In genomic region chr1:36099681-36100341, GRCh38 we compare ENCODE assay signal across 8 cellular contexts. TPM values are rescaled to one million over a fixed set of nuclear protein-coding genes. Genes with fewer than 3 reads are reported as not detected.
DNase-seq lines count a peak whose midpoint lies in the region; ATAC-seq and TF ChIP-seq lines count a peak whose summit lies in the region.

No MANE protein-coding gene starts in this region.

- H3K9me3 Mint-ChIP-seq in T-cell = no peaks in the 10 kb centered on the region
- no peaks in the 10 kb centered on the region for H3K9me3 Mint-ChIP-seq in activated naive CD8-positive, alpha-beta T cell treated with anti-CD3 and anti-CD28 coated beads, Interleukin-2, amount 50 U/mL, for 24 hours

- no peak overlapping the region for H3K27ac Mint-ChIP-seq in T-cell
- no peak overlapping the region for H3K27ac Mint-ChIP-seq in activated naive CD8-positive, alpha-beta T cell treated with anti-CD3 and anti-CD28 coated beads, Interleukin-2, amount 50 U/mL, for 24 hours

- TF ChIP-seq CTCF in GM06990 (IDR thresholded peaks at IDR 0.05; ENCODE audit: insufficient read depth, low read length, poor library complexity, severe bottlenecking) = peak; percentile 85
- peak; percentile 66 to 93 (median 81) for TF ChIP-seq CTCF in heart left ventricle (IDR thresholded peaks at IDR 0.05)

- 28 to 44% (median 37%) methylated on average over 16 to 18 of the region's 18 CpGs for WGBS in heart left ventricle, 4 donors

- POLR2A ChIA-PET in T-cell (lab: Charles Lee) = no interaction called here

- H3K4me1 ChIP-seq in heart left ventricle = peaks cover 0 to 26% (median 6%) of the 10 kb centered on the region in 12 donors

- H3K9me3 ChIP-seq in MG63 (no peaks in the 10 kb centered on the region), heart left ventricle (no peaks in the 10 kb centered on the region)

- DNase-seq in GM06990 (ENCODE audit: extremely low read depth, insufficient read length) (peak; percentile 75), MG63 (peak; percentile 67), T-cell (peak; percentile 30 to 80 (median 67)), heart left ventricle (peak; percentile 69 to 89 (median 77)), retina (peak; percentile 86)
- DNase-seq in activated naive CD8-positive, alpha-beta T cell treated with anti-CD3 and anti-CD28 coated beads, Interleukin-2, amount 50 U/mL, for 24 hours = peak; percentile 85

- no peaks in the 10 kb centered on the region for H3K27me3 Mint-ChIP-seq in T-cell
- H3K27me3 Mint-ChIP-seq in activated naive CD8-positive, alpha-beta T cell treated with anti-CD3 and anti-CD28 coated beads, Interleukin-2, amount 50 U/mL, for 24 hours = no peaks in the 10 kb centered on the region

- H3K4me1 Mint-ChIP-seq in T-cell = peaks cover 0 to 9% (median 2%) of the 10 kb centered on the region in 3 donors
- no peaks in the 10 kb centered on the region for H3K4me1 Mint-ChIP-seq in activated naive CD8-positive, alpha-beta T cell treated with anti-CD3 and anti-CD28 coated beads, Interleukin-2, amount 50 U/mL, for 24 hours

- TF ChIP-seq POLR2A in heart left ventricle (IDR thresholded peaks at IDR 0.05) = no peak

- no peaks in the 10 kb centered on the region for H3K36me3 Mint-ChIP-seq in T-cell
- H3K36me3 Mint-ChIP-seq in activated naive CD8-positive, alpha-beta T cell treated with anti-CD3 and anti-CD28 coated beads, Interleukin-2, amount 50 U/mL, for 24 hours (ENCODE audit: low read depth) = no peaks in the 10 kb centered on the region

- CTCF ChIA-PET in T-cell (lab: Charles Lee) = interaction anchor here in 1 of 2 donors (0.6 to 1.8 kb wide), 6 partner anchors 10 to 186 kb away, joined by 3 to 8 read pairs (median 4); no protein-coding TSS in a partner anchor

- H3K4me3 ChIP-seq in GM06990 (replicated peaks; ENCODE audit: low read depth, low read length) (peak overlapping the region; percentile 26; the same call in 1 of the 2 replicates), MG63 (no peak overlapping the region), heart left ventricle (peak overlapping the region in 1 of 12 donors; percentile 7)

- intact Hi-C loops in heart left ventricle (cut with DNase I) = loop anchor here (1.0 to 10.0 kb wide), 14 partner anchors 32 to 322 kb away; no protein-coding TSS in a partner anchor

- H3K36me3 ChIP-seq in GM06990 (ENCODE audit: control insufficient read depth, insufficient read depth, low read length) (peaks cover 6% of the 10 kb centered on the region), MG63 (no peaks in the 10 kb centered on the region; the same call in 1 of the 2 replicates), heart left ventricle (peaks cover 0 to 16% (median 8%) of the 10 kb centered on the region in 9 donors)

- ATAC-seq in T-cell (replicated peaks in 1 of 4) (peak; percentile 81 to 90 (median 89)), heart left ventricle (peak; percentile 80 to 88 (median 84)), HG03457 (IDR thresholded peaks at IDR 0.05; ENCODE audit: unreplicated experiment) (no peak), GM19452 (IDR thresholded peaks at IDR 0.05; ENCODE audit: unreplicated experiment) (no peak)
- peak; percentile 90 for ATAC-seq in activated naive CD8-positive, alpha-beta T cell treated with anti-CD3 and anti-CD28 coated beads, Interleukin-2, amount 50 U/mL, for 24 hours

- H3K27ac ChIP-seq in heart left ventricle = no peak overlapping the region

- H3K27me3 ChIP-seq in GM06990 (replicated peaks; ENCODE audit: control insufficient read depth, insufficient read depth, low read length) (no peaks in the 10 kb centered on the region), MG63 (no peaks in the 10 kb centered on the region), heart left ventricle (no peaks in the 10 kb centered on the region)

- peak overlapping the region in 2 of 3 donors; percentile 6 to 25 for H3K4me3 Mint-ChIP-seq in T-cell
- no peak overlapping the region for H3K4me3 Mint-ChIP-seq in activated naive CD8-positive, alpha-beta T cell treated with anti-CD3 and anti-CD28 coated beads, Interleukin-2, amount 50 U/mL, for 24 hours

RNA-seq across cellular contexts. Expression of gene ADPRS, which starts 11.1 kb away (rescaled TPM):
- total RNA-seq in MG63 (2014; rRNA removed; shearing (Covaris generic); ENCODE audit: low replicate concordance) = 64.5 and 65.4 TPM in 2 replicates
- total RNA-seq in T-cell (10 to 100 TPM; 19.0 to 30.2 (median 28.1) TPM), heart left ventricle (10 to 100 TPM; 11.3 to 49.0 (median 16.9) TPM)
- polyA plus RNA-seq in heart left ventricle = 10 to 100 TPM; 23.2 to 31.2 TPM

RNA-seq across cellular contexts. Expression of gene TEKT2, which starts 15.9 kb away (rescaled TPM):
- total RNA-seq in MG63 (2014; rRNA removed; shearing (Covaris generic); ENCODE audit: low replicate concordance) = not detected in 2 replicates
- total RNA-seq in T-cell (under 1 TPM in 1 of 5 donors, not detected in 4; 0.18 TPM), heart left ventricle (under 1 TPM in 3 of 9 donors, not detected in 6; 0.17 to 0.23 (median 0.20) TPM)
- polyA plus RNA-seq in heart left ventricle = under 1 TPM in 1 of 2 donors, not detected in 1; 0.07 TPM

RNA-seq across cellular contexts. Expression of gene COL8A2, which starts 25.2 kb away (rescaled TPM):
- 0.99 and 1.4 TPM in 2 replicates for total RNA-seq in MG63 (2014; rRNA removed; shearing (Covaris generic); ENCODE audit: low replicate concordance)
- total RNA-seq in T-cell = under 1 TPM in 4 of 5 donors, not detected in 1; 0.08 to 0.15 (median 0.09) TPM
- 1 to 10 TPM in 5 of 9 donors, under 1 TPM in 4; 0.33 to 2.6 (median 1.1) TPM for total RNA-seq in heart left ventricle
- polyA plus RNA-seq in heart left ventricle = under 1 TPM; 0.34 to 0.53 TPM

RNA-seq across cellular contexts. Expression of gene TRAPPC3, which starts 49.5 kb away (rescaled TPM):
- total RNA-seq in MG63 (2014; rRNA removed; shearing (Covaris generic); ENCODE audit: low replicate concordance) = 158 and 194 TPM in 2 replicates
- 10 to 100 TPM; 42.3 to 48.2 (median 44.6) TPM for total RNA-seq in T-cell
- total RNA-seq in heart left ventricle = 10 to 100 TPM; 45.3 to 77.2 (median 52.9) TPM
- polyA plus RNA-seq in heart left ventricle = 10 to 100 TPM; 40.8 to 89.6 TPM

RNA-seq across cellular contexts. Expression of gene MAP7D1, which starts 56.1 kb away (rescaled TPM):
- 104 and 154 TPM in 2 replicates for total RNA-seq in MG63 (2014; rRNA removed; shearing (Covaris generic); ENCODE audit: low replicate concordance)
- 100 to 1,000 TPM; 157 to 295 (median 263) TPM for total RNA-seq in T-cell
- total RNA-seq in heart left ventricle = 100 to 1,000 TPM; 249 to 706 (median 328) TPM
- polyA plus RNA-seq in heart left ventricle = 100 to 1,000 TPM; 236 to 331 TPM

Comparison
In these comparisons a context has a peak if more than half of its experiments do, and no peak if none do; other contexts are left out.
1. ATAC-seq: peak in T-cell (4 of 4), activated naive CD8-positive, alpha-beta T cell treated with anti-CD3 and anti-CD28 coated beads, Interleukin-2, amount 50 U/mL, for 24 hours (single experiment) and heart left ventricle (4 of 4); none in HG03457 (single experiment) and GM19452 (single experiment).
2. Peak in every context shown above with its lines, with median percentiles within 50 percentile points of each other: DNase-seq.